8 cellular contexts compared by ENCODE assay signal in genomic region chrX:40736170-40736505, GRCh38. TPM values are rescaled to one million over a fixed set of nuclear protein-coding genes. Genes with fewer than 3 reads are reported as not detected.
DNase-seq lines count a peak whose midpoint lies in the region; ATAC-seq, FAIRE-seq and TF ChIP-seq lines count a peak whose summit lies in the region.

No MANE protein-coding gene starts in this region.

- dilution Hi-C loops in keratinocyte (cut with MboI; ENCODE audit: extremely low pct_ligation_motif_present, low sequenced_read_pairs), result no loop called here

- RAD21 ChIA-PET in HCT116 (lab: Charles Lee; ENCODE audit: low non-redundant PET in 1 of 2, low total read pairs in 2 of 2, uncharacterized antibody in 2 of 2, unreplicated experiment in 2 of 2), result no interaction called here

- TF ChIP-seq RAD21 in A549 (conservative IDR thresholded peaks at IDR 0.05 in 1 of 2, IDR thresholded peaks at IDR 0.05 in 1 of 2), result no peak
- TF ChIP-seq RAD21 in HCT116 (IDR thresholded peaks at IDR 0.05; ENCODE audit: low read depth), result no peak

- ATAC-seq in A549 (peak; percentile 23 to 38; a peak in 5 of 6 replicates), HCT116 (no peak), GM18520 (IDR thresholded peaks at IDR 0.05; ENCODE audit: unreplicated experiment) (no peak), GM21786 (IDR thresholded peaks at IDR 0.05; ENCODE audit: unreplicated experiment) (no peak)

- peaks cover 36% of the 10 kb centered on the region for H3K79me2 ChIP-seq in HCT116 (ENCODE audit: insufficient read depth, low read length)
- peaks cover 32% of the 10 kb centered on the region for H3K79me2 ChIP-seq in keratinocyte (ENCODE audit: control insufficient read depth, insufficient read depth, low read length)

- H3K4me3 ChIP-seq in A549 (peak overlapping the region; percentile 94), HCT116 (replicated peaks in 1 of 2; ENCODE audit: low read depth in 1 of 2, low read length in 2 of 2) (peak overlapping the region; percentile 68 to 72), keratinocyte (ENCODE audit: control insufficient read depth in 2 of 3, extremely low read depth in 1 of 3, insufficient read depth in 2 of 3, low read depth in 1 of 3, low read length in 3 of 3) (peak overlapping the region; percentile 79 to 87 (median 81))

- CTCF ChIA-PET in A549 (lab: Yijun Ruan, JAX) (interaction anchor here (1.0 kb wide), 1 partner anchor 58 kb away, joined by 5 read pairs; no protein-coding TSS in a partner anchor), HCT116 (lab: Charles Lee) (no interaction called here)

- no peaks in the 10 kb centered on the region for H3K9me2 ChIP-seq in HCT116 (ENCODE audit: insufficient read depth)

- peak overlapping the region; percentile 71 for H3K9ac ChIP-seq in HCT116 (ENCODE audit: low read length)
- peak overlapping the region; percentile 89 for H3K9ac ChIP-seq in keratinocyte (ENCODE audit: control insufficient read depth, extremely low read depth, insufficient read depth, low read length)

- H4K20me1 ChIP-seq in HCT116 (ENCODE audit: insufficient read depth), result no peaks in the 10 kb centered on the region
- no peaks in the 10 kb centered on the region for H4K20me1 ChIP-seq in keratinocyte (ENCODE audit: control insufficient read depth, extremely low read depth, insufficient read depth, low read length)

- H3K4me1 ChIP-seq in A549, result peaks cover 27% of the 10 kb centered on the region; the same call in 2 of the 3 replicates
- peaks cover 0 to 13% of the 10 kb centered on the region in 2 experiments; a peak in 2 of 4 replicates for H3K4me1 ChIP-seq in HCT116 (ENCODE audit: control insufficient read depth in 1 of 2, insufficient read depth in 2 of 2, low read length in 2 of 2)
- H3K4me1 ChIP-seq in keratinocyte (ENCODE audit: control insufficient read depth, extremely low read depth, insufficient read depth, low read length), result peaks cover 15% of the 10 kb centered on the region

- TF ChIP-seq POLR2A in A549 (IDR thresholded peaks at IDR 0.05; ENCODE audit: low read length) (no peak), HCT116 (IDR thresholded peaks at IDR 0.05; ENCODE audit: borderline replicate concordance, extremely low read depth, insufficient read depth, insufficient read length) (no peak)

- TF ChIP-seq CTCF in A549 (IDR thresholded peaks at IDR 0.05) (no peak), HCT116 (IDR thresholded peaks at IDR 0.05 in 2 of 3, conservative IDR thresholded peaks at IDR 0.05 in 1 of 3; ENCODE audit: borderline replicate concordance in 1 of 3, insufficient read depth in 1 of 3, low read depth in 2 of 3, low read length in 2 of 3) (no peak), keratinocyte (optimal IDR thresholded peaks at IDR 0.05 in 1 of 3, IDR thresholded peaks at IDR 0.05 in 1 of 3, conservative IDR thresholded peaks at IDR 0.05 in 1 of 3; ENCODE audit: extremely low read depth in 1 of 3, insufficient read depth in 2 of 3, low read length in 3 of 3) (no peak)

- intact Hi-C loops in HCT116 (cut with micrococcal nuclease), result no loop called here

- DNase-seq in A549 (ENCODE audit: low read depth in 1 of 2, low spot score in 1 of 2) (no peak), HCT116 (ENCODE audit: low read depth, low spot score) (no peak), keratinocyte (ENCODE audit: low read depth, low spot score) (no peak), substantia nigra (lab: John Stamatoyannopoulos, UW) (peak in 1 of 49 donors; percentile 50), UCSD-AML1 (lab: John Stamatoyannopoulos, UW; ENCODE audit: unreplicated experiment) (no peak)

- H3K27ac ChIP-seq in A549 (peak overlapping the region; percentile 94 to 95), HCT116 (ENCODE audit: low read depth, low read length) (peak overlapping the region; percentile 76), adipose tissue (ENCODE audit: low read depth, low read length) (peak overlapping the region; percentile 98), keratinocyte (ENCODE audit: control insufficient read depth, insufficient read depth, low read length) (peak overlapping the region; percentile 90), substantia nigra (ENCODE audit: low read depth, low read length, poor library complexity, severe bottlenecking) (peak overlapping the region; percentile 81)

- TF ChIP-seq EP300 in A549 (IDR thresholded peaks at IDR 0.05), result no peak

- H3K4me2 ChIP-seq in A549, result peak overlapping the region; percentile 85
- H3K4me2 ChIP-seq in HCT116 (ENCODE audit: low read length), result peak overlapping the region; percentile 78
- H3K4me2 ChIP-seq in keratinocyte (ENCODE audit: control insufficient read depth, extremely low read depth, insufficient read depth, low read depth, low read length), result peak overlapping the region; percentile 91

- H3K27me3 ChIP-seq in HCT116 (ENCODE audit: insufficient read depth, low read length) (no peaks in the 10 kb centered on the region), keratinocyte (ENCODE audit: control insufficient read depth, extremely low read depth, insufficient read depth, low read length) (no peaks in the 10 kb centered on the region)

- no peak for FAIRE-seq in A549 (lab: Jason Lieb, UNC)
- FAIRE-seq in keratinocyte (lab: Jason Lieb, UNC), result no peak

- H2AFZ ChIP-seq in HCT116 (ENCODE audit: low read depth, low read length, poor library complexity, severe bottlenecking) (peak overlapping the region; percentile 16), keratinocyte (ENCODE audit: control insufficient read depth, low read length) (peak overlapping the region; percentile 89)

- H3K9me1 ChIP-seq in keratinocyte (ENCODE audit: control insufficient read depth, extremely low read depth, insufficient read depth, low read length), result no peaks in the 10 kb centered on the region

- POLR2A ChIA-PET in A549 (lab: Yijun Ruan, JAX), result interaction anchor here (1.1 to 1.8 kb wide), 2 partner anchors 274 to 349 kb away, joined by 3 to 9 read pairs; partner anchors contain the start of gene USP9X
- POLR2A ChIA-PET in HCT116 (lab: Charles Lee), result no interaction called here

- no peaks in the 10 kb centered on the region for H3K9me3 ChIP-seq in A549
- no peaks in the 10 kb centered on the region for H3K9me3 ChIP-seq in HCT116 (ENCODE audit: control insufficient read depth in 1 of 2, insufficient read depth in 1 of 2, low read depth in 1 of 2, low read length in 2 of 2)
- H3K9me3 ChIP-seq in keratinocyte (ENCODE audit: control insufficient read depth, low read depth, low read length), result no peaks in the 10 kb centered on the region

- 3% methylated on average over 17 of the region's 17 CpGs for WGBS in A549 (ENCODE audit: missing lambda C conversion rate)
- 0 to 2% (median 1%) methylated on average over 15 to 17 of the region's 17 CpGs for WGBS in adipose tissue, 3 donors

- H3K36me3 ChIP-seq in HCT116 (ENCODE audit: control insufficient read depth in 1 of 2, insufficient read depth in 2 of 2, low read length in 2 of 2) (no peaks in the 10 kb centered on the region), keratinocyte (ENCODE audit: control insufficient read depth in 2 of 2, extremely low read depth in 1 of 2, insufficient read depth in 2 of 2, low read length in 2 of 2) (no peaks in the 10 kb centered on the region)

- TSS peak; percentile 98 for BruUV-seq in HCT116 (replicated peaks; lab: Mats Ljungman, UMichigan)

TF ChIP-seq in A549, 52 proteins besides CTCF, POLR2A, EP300 and RAD21 (continues in another document):
- no peak for TF ChIP-seq HEYL (CRISPR knock-in tag; IDR thresholded peaks at IDR 0.05)
- TF ChIP-seq KDM1A (IDR thresholded peaks at IDR 0.05; ENCODE audit: low read depth), result no peak
- no peak for TF ChIP-seq RCOR1 (IDR thresholded peaks at IDR 0.05; ENCODE audit: low read depth, low read length)
- TF ChIP-seq POLR2AphosphoS2 (conservative IDR thresholded peaks at IDR 0.05; ENCODE audit: low read length), result no peak
- TF ChIP-seq FOXS1 (CRISPR knock-in tag; IDR thresholded peaks at IDR 0.05), result no peak
- TF ChIP-seq BHLHE40 (IDR thresholded peaks at IDR 0.05; ENCODE audit: low read depth, low read length), result no peak
- TF ChIP-seq ZNF302 (CRISPR knock-in tag; IDR thresholded peaks at IDR 0.05), result no peak
- no peak for TF ChIP-seq FOSB (CRISPR knock-in tag; IDR thresholded peaks at IDR 0.05)

TF ChIP-seq in HCT116, 20 proteins besides CTCF, POLR2A, EP300 and RAD21:
- 0 out of 2 replicates have a peak, but pooled peaks have one; percentile 2 for TF ChIP-seq CBX3 (IDR thresholded peaks at IDR 0.05; ENCODE audit: low read depth)
- TF ChIP-seq EZH2 (IDR thresholded peaks at IDR 0.05), result no peak

RNA-seq across cellular contexts. Expression of gene MED14, which starts 0.8 kb away (rescaled TPM):
- polyA plus RNA-seq in A549 (2011; rRNA removed) (62.0 and 82.6 TPM in 2 replicates), A549 (2017; fragmentation: RNase III; extraction: RNeasy Plus Mini Kit Qiagen cat#74134 plus additional on column Dnase treatment) (22.5 to 26.8 TPM (median 23.5 TPM) in 3 replicates), adipose tissue (1 to 10 TPM; 7.6 to 9.4 (median 8.8) TPM), keratinocyte (19.9 to 28.0 TPM (median 25.9 TPM) in 3 replicates)
- polyA plus RNA-seq in A549 (2012; cell fraction: cytosol; rRNA removed), result 24.3 and 27.1 TPM in 2 replicates
- polyA plus RNA-seq in A549 (2012; cell fraction: nucleus; rRNA removed), result 27.7 and 36.9 TPM in 2 replicates
- 69.6 and 90.6 TPM in 2 replicates for polyA minus RNA-seq in A549 (2011; rRNA and poly(A)+ RNA removed)
- 51.8 TPM for total RNA-seq in HCT116 (2021; ENCODE audit: unreplicated experiment)
- polyA plus RNA-seq in HCT116 (2012), result 27.3 and 31.9 TPM in 2 replicates
- 12.1 TPM for polyA plus RNA-seq in keratinocyte (2011; ENCODE audit: low read depth)
- polyA plus RNA-seq in keratinocyte (2011; cell fraction: cytosol; rRNA removed), result 20.6 and 31.4 TPM in 2 replicates
- polyA plus RNA-seq in keratinocyte (2011; cell fraction: nucleus; rRNA removed), result 60.4 and 62.7 TPM in 2 replicates
- polyA plus RNA-seq in keratinocyte (2012; ENCODE audit: low replicate concordance), result 16.0 and 17.5 TPM in 2 replicates
- polyA minus RNA-seq in keratinocyte, result 27.8 to 76.9 TPM (median 32.3 TPM) in 3 replicates
- 9.6 TPM for polyA minus RNA-seq in keratinocyte (2011; cell fraction: cytosol; rRNA and poly(A)+ RNA removed)
- polyA minus RNA-seq in keratinocyte (2011; cell fraction: nucleus; rRNA and poly(A)+ RNA removed), result 31.7 and 62.0 TPM in 2 replicates

Comparison
In these comparisons a context has a peak if more than half of its experiments do, and no peak if none do; other contexts are left out.
1. ATAC-seq: peak in A549 (2 of 2); none in HCT116 (single experiment), GM18520 (single experiment) and GM21786 (single experiment).
2. Peak in every context shown above with its lines, with median percentiles within 50 percentile points of each other: H3K27ac ChIP-seq, H3K4me2 ChIP-seq and H3K4me3 ChIP-seq.